In genomic region chr11:111494040-111494439, GRCh38 we compare ENCODE assay signal across 23 cellular contexts. TPM values are rescaled to one million over a fixed set of nuclear protein-coding genes. Genes with fewer than 3 reads are reported as not detected.
"Had no signal": no experiment of that assay in that cellular context is flagged by ENCODE, and none has a peak within 500 bp of the region (broad histone marks: within the 10 kb centered on the region; RNA-seq: fewer than 3 reads in every experiment).

No MANE protein-coding gene starts in this region.

- ATAC-seq: effector memory CD8-positive, alpha-beta T cell; gastroesophageal sphincter; left colon; left ventricle myocardium superior; sciatic nerve had no signal

- H3K4me3 ChIP-seq: esophagus squamous epithelium, gastroesophageal sphincter, lung, thyroid gland had no signal

- H3K9me3 Mint-ChIP-seq: dendritic cell treated with granulocyte-macrophage colony-stimulating factor and Interleukin-4, amounts not matched to agents 40 ng/mL and 50 ng/mL, for 4 days; effector memory CD8-positive, alpha-beta T cell; type B pancreatic cell had no signal

- H3K27me3 Mint-ChIP-seq: dendritic cell treated with granulocyte-macrophage colony-stimulating factor and Interleukin-4, amounts not matched to agents 40 ng/mL and 50 ng/mL, for 4 days had no signal

- H3K36me3 ChIP-seq: esophagus squamous epithelium, gastroesophageal sphincter, neutrophil, thyroid gland had no signal

- H3K4me1 Mint-ChIP-seq: naive B cell, nephron had no signal

- H3K27me3 ChIP-seq: neutrophil, thyroid gland had no signal

- H3K36me3 Mint-ChIP-seq: type B pancreatic cell had no signal

- H3K4me3 Mint-ChIP-seq: dendritic cell treated with granulocyte-macrophage colony-stimulating factor and Interleukin-4, amounts not matched to agents 40 ng/mL and 50 ng/mL, for 4 days; effector memory CD8-positive, alpha-beta T cell; naive B cell; nephron; type B pancreatic cell had no signal

- FAIRE-seq: colon, urothelium cell line had no signal

- H3K27ac Mint-ChIP-seq: dendritic cell treated with granulocyte-macrophage colony-stimulating factor and Interleukin-4, amounts not matched to agents 40 ng/mL and 50 ng/mL, for 4 days; effector memory CD8-positive, alpha-beta T cell; naive B cell; nephron; type B pancreatic cell had no signal

- H3K4me1 ChIP-seq: esophagus squamous epithelium, gastroesophageal sphincter, thyroid gland had no signal

- DNase-seq: effector memory CD8-positive, alpha-beta T cell; esophagus squamous epithelium; foreskin fibroblast; left colon; left ventricle myocardium superior; mesenchymal stem cell; naive B cell; stimulated activated naive CD4-positive, alpha-beta T cell treated with Interleukin-2 at 50 U/mL for 16 hours; thyroid gland had no signal

- H3K9me3 ChIP-seq: esophagus squamous epithelium, neutrophil, thyroid gland had no signal

- H3K27ac ChIP-seq: esophagus squamous epithelium, gastroesophageal sphincter, neutrophil, thyroid gland had no signal

RNA-seq across cellular contexts. Expression of gene BTG4, which starts 18.1 kb away (rescaled TPM):
- total RNA-seq: epithelial cell of proximal tubule, esophagus squamous epithelium, gastroesophageal sphincter, left colon, left ventricle myocardium superior, osteoblast, pulmonary artery endothelial cell, sciatic nerve, skeletal muscle tissue, thyroid gland had no signal

RNA-seq across cellular contexts. Expression of gene HOATZ, which starts 20.5 kb away (rescaled TPM):
- total RNA-seq: epithelial cell of proximal tubule, esophagus squamous epithelium, gastroesophageal sphincter, kidney epithelial cell, left colon, left ventricle myocardium superior, osteoblast, pulmonary artery endothelial cell, sciatic nerve, skeletal muscle tissue, thyroid gland had no signal
